ENCODE assay signal across 9 cellular contexts in the genomic region with DNA sequence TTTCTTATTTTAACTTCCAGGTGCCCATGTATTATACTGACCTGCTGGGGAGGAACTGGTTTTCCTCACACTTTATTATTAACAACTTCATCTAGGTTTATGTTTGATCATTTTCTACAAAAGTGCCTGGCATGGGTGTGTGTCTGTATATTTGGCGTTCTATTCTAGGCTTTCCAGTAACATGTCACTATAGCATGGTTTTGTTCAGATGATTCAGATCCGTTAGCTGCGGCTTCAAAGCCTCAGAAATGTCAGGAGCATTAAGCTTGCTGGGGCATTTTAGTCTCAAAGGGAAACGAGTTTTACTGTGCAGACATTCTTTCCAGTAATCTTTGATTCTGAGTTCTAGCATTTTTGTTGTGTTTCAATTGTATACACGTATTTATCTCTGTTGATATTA. TPM values are rescaled to one million over a fixed set of nuclear protein-coding genes. Genes with fewer than 3 reads are reported as not detected.
DNase-seq lines count a peak whose midpoint lies in the region; ATAC-seq, FAIRE-seq and TF ChIP-seq lines count a peak whose summit lies in the region.
"Had no signal": no experiment of that assay in that cellular context is flagged by ENCODE, and none has a peak within 500 bp of the region (broad histone marks: within the 10 kb centered on the region; RNA-seq: fewer than 3 reads in every experiment).

No MANE protein-coding gene starts in this region.

- no peaks in the 10 kb centered on the region for H3K36me3 Mint-ChIP-seq in T-cell

- POLR2A ChIA-PET in T-cell (lab: Charles Lee), result no interaction called here

- no peaks in the 10 kb centered on the region for H3K9me3 ChIP-seq in skeletal muscle tissue (ENCODE audit: control insufficient read depth in 3 of 3, low read length in 3 of 3)

- H3K9ac ChIP-seq in skeletal muscle tissue (ENCODE audit: low read depth in 1 of 3, low read length in 3 of 3), result peak overlapping the region in 2 of 3 donors; percentile 94

- no peak for ATAC-seq in T-cell (replicated peaks in 1 of 4)
- no peak for ATAC-seq in GM18907 (IDR thresholded peaks at IDR 0.05; ENCODE audit: unreplicated experiment)
- ATAC-seq: HCT116 had no signal

- CTCF ChIA-PET in T-cell (lab: Charles Lee), result interaction anchor here (0.7 kb wide), 2 partner anchors 12 to 67 kb away, joined by 3 to 4 read pairs; no protein-coding TSS in a partner anchor

- no peaks in the 10 kb centered on the region for H3K9me3 Mint-ChIP-seq in T-cell

- H3K36me3 ChIP-seq in skeletal muscle tissue (ENCODE audit: control insufficient read depth in 3 of 3, insufficient read depth in 3 of 3, low read length in 3 of 3), result peaks cover 0 to 5% (median 0%) of the 10 kb centered on the region in 3 donors

- H3K4me1 ChIP-seq in skeletal muscle tissue (ENCODE audit: control insufficient read depth in 3 of 3, insufficient read depth in 3 of 3, low read length in 3 of 3), result peaks cover 57 to 81% (median 63%) of the 10 kb centered on the region in 3 donors

- TF ChIP-seq CTCF in epithelial cell of proximal tubule (conservative IDR thresholded peaks at IDR 0.05; ENCODE audit: low read depth, low read length), result no peak

- peak; percentile 24 for FAIRE-seq in GM18507 (lab: Jason Lieb, UNC)

- no peaks in the 10 kb centered on the region for H3K27me3 ChIP-seq in skeletal muscle tissue (ENCODE audit: control insufficient read depth in 3 of 3, insufficient read depth in 3 of 3, low read length in 3 of 3)

- H3K4me3 ChIP-seq in epithelial cell of proximal tubule (ENCODE audit: low read depth, low read length), result peak overlapping the region; percentile 10
- peak overlapping the region; percentile 36 to 80 (median 46) for H3K4me3 ChIP-seq in skeletal muscle tissue (ENCODE audit: low read length in 3 of 3)

- DNase-seq in GM18507 (ENCODE audit: extremely low spot score, insufficient read length, low read depth) (no peak), T-cell (no peak), epithelial cell of proximal tubule (ENCODE audit: low read depth) (no peak), NCI-H524 (lab: John Stamatoyannopoulos, UW) (no peak), HPDE6-E6E7 (ENCODE audit: extremely low spot score) (no peak), NCI-H146 treated with DMSO at 0.1 percent for 48 hours (lab: John Stamatoyannopoulos, UW; ENCODE audit: unreplicated experiment) (no peak)

- peak overlapping the region; percentile 67 to 96 (median 90) for H3K4me3 Mint-ChIP-seq in T-cell

- H3K27ac ChIP-seq in skeletal muscle tissue (ENCODE audit: low read depth, low read length), result peak overlapping the region; percentile 91

- H3K27ac Mint-ChIP-seq in T-cell, result peak overlapping the region; percentile 83 to 87

- no peaks in the 10 kb centered on the region for H3K27me3 Mint-ChIP-seq in T-cell

- peaks cover 68 to 78% (median 70%) of the 10 kb centered on the region in 3 donors for H3K4me1 Mint-ChIP-seq in T-cell

RNA-seq across cellular contexts. Expression of a gene that starts 2.3 kb away (rescaled TPM):
- total RNA-seq in T-cell (10 to 100 TPM; 20.9 to 23.1 (median 22.9) TPM), epithelial cell of proximal tubule (30.4 and 40.8 TPM in 2 replicates), skeletal muscle tissue (50.6 TPM)
